ENCODE assay signal across 25 cellular contexts in the genomic region with DNA sequence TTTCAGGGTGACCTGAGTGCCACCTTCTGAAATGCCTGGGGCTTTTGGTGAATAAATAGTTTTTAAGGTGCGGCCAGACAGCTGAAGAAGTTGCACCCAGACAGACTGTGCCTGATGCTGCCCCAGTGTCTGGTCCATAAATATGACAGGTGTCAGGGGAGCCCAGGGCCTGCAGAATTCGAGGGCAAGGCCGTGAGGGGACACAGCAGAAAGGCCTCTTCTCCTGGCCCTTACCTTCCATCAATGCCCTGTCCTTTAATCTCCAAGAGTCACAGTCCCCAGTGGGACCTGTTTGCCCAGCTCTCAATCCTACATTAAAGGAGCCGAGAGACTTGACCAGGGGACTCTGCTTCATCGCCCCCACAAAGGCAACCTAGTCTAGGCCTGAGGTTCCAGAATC. TPM values are rescaled to one million over a fixed set of nuclear protein-coding genes. Genes with fewer than 3 reads are reported as not detected.
DNase-seq lines count a peak whose midpoint lies in the region; ATAC-seq, FAIRE-seq and TF ChIP-seq lines count a peak whose summit lies in the region.
"Had no signal": no experiment of that assay in that cellular context is flagged by ENCODE, and none has a peak within 500 bp of the region (broad histone marks: within the 10 kb centered on the region; RNA-seq: fewer than 3 reads in every experiment).

No MANE protein-coding gene starts in this region.

- in situ Hi-C loops in HepG2 (cut with HindIII; ENCODE audit: extremely low pct_ligation_motif_present, low pct_unique_long_range_greater_than_20kb), result loop anchor here (25.0 kb wide), 1 partner anchor 761 kb away; a partner anchor contains a TSS
- in situ Hi-C loops in Panc1 (cut with HindIII; ENCODE audit: low pct_unique_long_range_greater_than_20kb, low sequenced_read_pairs), result no loop called here

- no peak for TF ChIP-seq POLR2A in HepG2 (IDR thresholded peaks at IDR 0.05; ENCODE audit: insufficient read depth in 1 of 2, low read depth in 2 of 2, low read length in 2 of 2)
- TF ChIP-seq POLR2A in right lobe of liver (IDR thresholded peaks at IDR 0.05), result no peak
- TF ChIP-seq POLR2A in spleen (IDR thresholded peaks at IDR 0.05), result no peak

- no peak overlapping the region for H3K4me3 ChIP-seq in HepG2 (replicated peaks in 1 of 3; ENCODE audit: insufficient read depth in 1 of 3, low read depth in 2 of 3, low read length in 3 of 3)
- H3K4me3 ChIP-seq in right lobe of liver, result no peak overlapping the region
- H3K4me3 ChIP-seq in Panc1 (ENCODE audit: low read depth in 2 of 2, low read length in 2 of 2), result no peak overlapping the region
- no peak overlapping the region for H3K4me3 ChIP-seq in spleen
- no peak overlapping the region for H3K4me3 ChIP-seq in SK-N-SH (ENCODE audit: low read depth in 2 of 2, low read length in 1 of 2)
- H3K4me3 ChIP-seq: MG63, SJSA1 had no signal

- H3K4me1 Mint-ChIP-seq in activated T-helper 2 cell treated with anti-CD3 and anti-CD28 coated beads, Interferon-gamma antibody, Interleukin-2, Interleukin-4, amounts not matched to agents 10 μg/mL and 5 μg/mL and 100 μg/mL, durations not matched to agents 14 hours and 24 hours and 36 hours (ENCODE audit: low read depth), result no peaks in the 10 kb centered on the region
- H3K4me1 Mint-ChIP-seq: H9 had no signal

- H3K27me3 ChIP-seq in HepG2 (ENCODE audit: control insufficient read depth in 1 of 2, insufficient read depth in 2 of 2, low read length in 2 of 2), result no peaks in the 10 kb centered on the region
- H3K27me3 ChIP-seq in right lobe of liver, result no peaks in the 10 kb centered on the region
- H3K27me3 ChIP-seq in Panc1 (ENCODE audit: control insufficient read depth, insufficient read depth, low read length), result no peaks in the 10 kb centered on the region
- no peaks in the 10 kb centered on the region for H3K27me3 ChIP-seq in spleen (replicated peaks in 1 of 7)
- H3K27me3 ChIP-seq in SK-N-SH (ENCODE audit: insufficient read depth), result no peaks in the 10 kb centered on the region
- H3K27me3 ChIP-seq: BE2C, MG63, SJSA1 had no signal

- H3K9ac ChIP-seq in HepG2 (ENCODE audit: insufficient read depth, low read depth, low read length), result no peak overlapping the region
- no peak overlapping the region for H3K9ac ChIP-seq in SK-N-SH

- H3K79me2 ChIP-seq in HepG2 (ENCODE audit: insufficient read depth, low read length) (no peaks in the 10 kb centered on the region), SK-N-SH (ENCODE audit: insufficient read depth) (no peaks in the 10 kb centered on the region)

- H3K9me3 ChIP-seq in HepG2 (ENCODE audit: low read length) (no peaks in the 10 kb centered on the region), right lobe of liver (no peaks in the 10 kb centered on the region), Panc1 (ENCODE audit: control insufficient read depth, insufficient read depth, low read depth, low read length) (no peaks in the 10 kb centered on the region), spleen (no peaks in the 10 kb centered on the region), SK-N-SH (no peaks in the 10 kb centered on the region)
- H3K9me3 ChIP-seq: BE2C, MG63, SJSA1 had no signal

- DNase-seq in HepG2 (ENCODE audit: low spot score), result no peak
- DNase-seq in right lobe of liver, result no peak
- DNase-seq in Panc1 (ENCODE audit: low read depth, low spot score), result no peak
- DNase-seq in myocyte (ENCODE audit: low read depth), result peak; percentile 35
- DNase-seq in spleen, result peak; percentile 24
- DNase-seq in SW 1271 (lab: John Stamatoyannopoulos, UW), result no peak
- DNase-seq in SK-N-SH, result no peak
- DNase-seq in activated T-helper 2 cell treated with anti-CD3 and anti-CD28 coated beads, Interferon-gamma antibody, Interleukin-2, Interleukin-4, amounts not matched to agents 10 μg/mL and 5 μg/mL and 100 μg/mL, durations not matched to agents 14 hours and 24 hours and 36 hours (ENCODE audit: low spot score), result no peak
- DNase-seq: DMS153; DND-41; H9; HFFc6; KBM-7; MG63; NCI-H2029; NCI-H446; NCI-H524 treated with DMSO at 0.1 percent for 48 hours; NCI-H82; NK-92 treated with Interleukin-12 subunit alpha and Interleukin-12 subunit beta, amount 100 ng/mL, for 24 hours; PC-3; Right ventricle myocardium superior had no signal

- no peak overlapping the region for H3K27ac Mint-ChIP-seq in activated T-helper 2 cell treated with anti-CD3 and anti-CD28 coated beads, Interferon-gamma antibody, Interleukin-2, Interleukin-4, amounts not matched to agents 10 μg/mL and 5 μg/mL and 100 μg/mL, durations not matched to agents 14 hours and 24 hours and 36 hours

- TF ChIP-seq RAD21 in HepG2 (CRISPR knock-in tag; IDR thresholded peaks at IDR 0.05) (no peak), SK-N-SH (IDR thresholded peaks at IDR 0.05; ENCODE audit: low read length) (no peak)

- H3K36me3 Mint-ChIP-seq in activated T-helper 2 cell treated with anti-CD3 and anti-CD28 coated beads, Interferon-gamma antibody, Interleukin-2, Interleukin-4, amounts not matched to agents 10 μg/mL and 5 μg/mL and 100 μg/mL, durations not matched to agents 14 hours and 24 hours and 36 hours (ENCODE audit: low read depth), result peaks cover 67% of the 10 kb centered on the region

- H3K9me2 ChIP-seq in SK-N-SH, result no peaks in the 10 kb centered on the region

- H3K4me2 ChIP-seq in HepG2 (ENCODE audit: low read depth, low read length) (no peak overlapping the region), SK-N-SH (no peak overlapping the region)

- CTCF ChIA-PET in HepG2 (lab: Yijun Ruan, JAX; ENCODE audit: low intra/inter-chr PET ratio, low total read pairs), result interaction anchor here (3.3 kb wide), 1 partner anchor 208 kb away, joined by 21 read pairs; no protein-coding TSS in a partner anchor
- CTCF ChIA-PET in Panc1 (lab: Charles Lee), result interaction anchor here (0.6 kb wide), 1 partner anchor 205 kb away, joined by 3 read pairs; no protein-coding TSS in a partner anchor
- CTCF ChIA-PET in SK-N-SH (lab: Yijun Ruan, JAX), result interaction anchor here (0.6 to 5.7 kb wide), 16 partner anchors 9 to 214 kb away, joined by 3 to 61 read pairs (median 4); a partner anchor contains a TSS

- 98% methylated on average over 5 of the region's 5 CpGs for WGBS in HepG2 (ENCODE audit: low lambda C conversion rate)
- 100% methylated on average over 2 of the region's 5 CpGs for WGBS in right lobe of liver (ENCODE audit: insufficient coverage, low coverage, low lambda C conversion rate, missing lambda C conversion rate)
- 90 to 99% (median 94%) methylated on average over 5 of the region's 5 CpGs for WGBS in spleen, 5 donors
- WGBS in SK-N-SH (ENCODE audit: low lambda C conversion rate), result 89% methylated on average over 5 of the region's 5 CpGs

- TF ChIP-seq EP300 in HepG2 (IDR thresholded peaks at IDR 0.05; ENCODE audit: low read depth in 2 of 2, low read length in 2 of 2) (no peak), HepG2 (CRISPR knock-in tag; IDR thresholded peaks at IDR 0.05; ENCODE audit: borderline replicate concordance) (no peak), SK-N-SH (IDR thresholded peaks at IDR 0.05; ENCODE audit: borderline replicate concordance in 1 of 2, low read depth in 1 of 2, low read length in 1 of 2) (no peak)

- no peaks in the 10 kb centered on the region for H3F3A ChIP-seq in SK-N-SH (replicated peaks; ENCODE audit: insufficient read depth)

- BruUV-seq in HepG2 (replicated peaks; lab: Mats Ljungman, UMichigan) (TSS peak; percentile 48), Panc1 (replicated peaks; lab: Mats Ljungman, UMichigan) (TSS peak; percentile 94)

- POLR2A ChIA-PET in HepG2 (lab: Yijun Ruan, JAX), result no interaction called here
- POLR2A ChIA-PET in Panc1 (lab: Charles Lee), result no interaction called here
- POLR2A ChIA-PET in SK-N-SH (lab: Yijun Ruan, JAX), result interaction anchor here (2.5 kb wide), 1 partner anchor 206 kb away, joined by 13 read pairs; a partner anchor contains a TSS

- H3K27ac ChIP-seq in HepG2 (ENCODE audit: extremely low read length, insufficient read depth, low read length) (no peak overlapping the region), right lobe of liver (no peak overlapping the region), Panc1 (ENCODE audit: low read length) (no peak overlapping the region), spleen (no peak overlapping the region), SK-N-SH (ENCODE audit: low read depth in 2 of 2, low read length in 1 of 2) (peak overlapping the region in 1 of 2 experiments; percentile 70; a peak in 2 of 4 replicates)
- H3K27ac ChIP-seq: SJSA1 had no signal

- intact Hi-C loops in HepG2 (cut with micrococcal nuclease; ENCODE audit: unreplicated experiment), result no loop called here
- intact Hi-C loops in right lobe of liver (cut with DNase I), result no loop called here
- intact Hi-C loops in Panc1 (cut with micrococcal nuclease; ENCODE audit: unreplicated experiment), result loop anchor here (10.0 kb wide), 1 partner anchor 344 kb away; no protein-coding TSS in a partner anchor
- intact Hi-C loops in spleen (cut with DNase I; ENCODE audit: low total_unique reads), result no loop called here
- intact Hi-C loops in activated T-helper 2 cell treated with anti-CD3 and anti-CD28 coated beads, Interferon-gamma antibody, Interleukin-2, Interleukin-4, amounts not matched to agents 10 μg/mL and 5 μg/mL and 100 μg/mL, durations not matched to agents 14 hours and 24 hours and 36 hours (cut with micrococcal nuclease), result no loop called here

- H3K36me3 ChIP-seq in HepG2 (replicated peaks in 1 of 2; ENCODE audit: control insufficient read depth in 1 of 2, insufficient read depth in 2 of 2, low read length in 2 of 2), result peaks cover 32 to 58% of the 10 kb centered on the region in 2 experiments
- peaks cover 0 to 38% (median 9%) of the 10 kb centered on the region in 4 donors for H3K36me3 ChIP-seq in right lobe of liver
- H3K36me3 ChIP-seq in Panc1 (ENCODE audit: control insufficient read depth, insufficient read depth, low read length), result peaks cover 11% of the 10 kb centered on the region
- peaks cover 5 to 97% (median 42%) of the 10 kb centered on the region in 6 donors for H3K36me3 ChIP-seq in spleen
- peaks cover 13 to 73% of the 10 kb centered on the region in 2 experiments for H3K36me3 ChIP-seq in SK-N-SH (replicated peaks in 1 of 2; ENCODE audit: control insufficient read depth in 1 of 2, insufficient read depth in 2 of 2, low read length in 1 of 2)

- no peaks in the 10 kb centered on the region for H3K9me3 Mint-ChIP-seq in activated T-helper 2 cell treated with anti-CD3 and anti-CD28 coated beads, Interferon-gamma antibody, Interleukin-2, Interleukin-4, amounts not matched to agents 10 μg/mL and 5 μg/mL and 100 μg/mL, durations not matched to agents 14 hours and 24 hours and 36 hours
- H3K9me3 Mint-ChIP-seq: H9, HFFc6 had no signal

- H3K4me1 ChIP-seq in HepG2 (ENCODE audit: insufficient read depth, low read length), result no peaks in the 10 kb centered on the region
- H3K4me1 ChIP-seq in right lobe of liver, result no peaks in the 10 kb centered on the region
- H3K4me1 ChIP-seq in Panc1 (ENCODE audit: control insufficient read depth, insufficient read depth, low read length), result peaks cover 39% of the 10 kb centered on the region
- peaks cover 0 to 53% (median 18%) of the 10 kb centered on the region in 6 donors for H3K4me1 ChIP-seq in spleen
- peaks cover 0 to 28% of the 10 kb centered on the region in 2 experiments; a peak in 3 of 4 replicates for H3K4me1 ChIP-seq in SK-N-SH (ENCODE audit: control insufficient read depth in 1 of 2, insufficient read depth in 2 of 2, low read depth in 1 of 2, low read length in 1 of 2)
- H3K4me1 ChIP-seq: SJSA1 had no signal

- H4K20me1 ChIP-seq in HepG2 (ENCODE audit: insufficient read depth, low read length) (no peaks in the 10 kb centered on the region), SK-N-SH (ENCODE audit: insufficient read depth) (no peaks in the 10 kb centered on the region)

- no peak overlapping the region for H3K4me3 Mint-ChIP-seq in activated T-helper 2 cell treated with anti-CD3 and anti-CD28 coated beads, Interferon-gamma antibody, Interleukin-2, Interleukin-4, amounts not matched to agents 10 μg/mL and 5 μg/mL and 100 μg/mL, durations not matched to agents 14 hours and 24 hours and 36 hours (ENCODE audit: low read depth)
- H3K4me3 Mint-ChIP-seq: H9, HFFc6 had no signal

- no peaks in the 10 kb centered on the region for H3K27me3 Mint-ChIP-seq in activated T-helper 2 cell treated with anti-CD3 and anti-CD28 coated beads, Interferon-gamma antibody, Interleukin-2, Interleukin-4, amounts not matched to agents 10 μg/mL and 5 μg/mL and 100 μg/mL, durations not matched to agents 14 hours and 24 hours and 36 hours (ENCODE audit: low read depth)

- ATAC-seq in HepG2 (no peak), right lobe of liver (no peak), Panc1 (no peak)
- ATAC-seq: PC-3 had no signal

- no peak for FAIRE-seq in HepG2 (lab: Jason Lieb, UNC)
- FAIRE-seq: GM12892, HTR-8/SVneo had no signal

- no peak overlapping the region for H2AFZ ChIP-seq in HepG2 (ENCODE audit: low read length)
- H2AFZ ChIP-seq in SK-N-SH (ENCODE audit: low read depth), result no peak overlapping the region

- TF ChIP-seq CTCF in HepG2 (CRISPR knock-in tag; IDR thresholded peaks at IDR 0.05) (no peak), right lobe of liver (IDR thresholded peaks at IDR 0.05) (no peak), Panc1 (IDR thresholded peaks at IDR 0.05) (no peak), spleen (IDR thresholded peaks at IDR 0.05 in 8 of 11, conservative IDR thresholded peaks at IDR 0.05 in 3 of 11) (no peak), SK-N-SH (IDR thresholded peaks at IDR 0.05) (no peak)

RNA-seq across cellular contexts. Expression of a gene that starts 45.7 kb away (rescaled TPM):
- 51.9 and 68.5 TPM in 2 replicates for total RNA-seq in HepG2 (2016; rRNA removed; fragmentation: Illumina TruSeq; extraction: Trizol)
- 11.7 and 14.5 TPM in 2 replicates for total RNA-seq in HepG2 (2016; cell fraction: cytosol; rRNA removed; fragmentation: Illumina TruSeq; extraction: Trizol; ENCODE audit: low read depth)
- total RNA-seq in HepG2 (2016; cell fraction: insoluble cytoplasmic fraction; rRNA removed; fragmentation: Illumina TruSeq; extraction: Trizol), result 51.3 and 65.0 TPM in 2 replicates
- total RNA-seq in HepG2 (2016; cell fraction: membrane; rRNA removed; fragmentation: Illumina TruSeq; extraction: Trizol), result 23.4 and 24.4 TPM in 2 replicates
- total RNA-seq in HepG2 (2016; cell fraction: nucleus; rRNA removed; fragmentation: Illumina TruSeq; extraction: Trizol), result 52.2 and 52.3 TPM in 2 replicates
- 33.9 TPM in 2 replicates for polyA plus RNA-seq in HepG2 (2011; rRNA removed)
- 22.9 and 27.5 TPM in 2 replicates for polyA plus RNA-seq in HepG2 (2011; cell fraction: cytosol; rRNA removed)
- polyA plus RNA-seq in HepG2 (2011; cell fraction: nucleus; rRNA removed), result 49.7 and 54.1 TPM in 2 replicates
- 26.7 and 33.0 TPM in 2 replicates for polyA plus RNA-seq in HepG2 (2012)
- 5.2 and 5.6 TPM in 2 replicates for polyA plus RNA-seq in HepG2 (2016; cell fraction: cytosol; fragmentation: Illumina TruSeq; extraction: Trizol; ENCODE audit: low read depth)
- 56.8 and 61.8 TPM in 2 replicates for polyA plus RNA-seq in HepG2 (2016; cell fraction: insoluble cytoplasmic fraction; fragmentation: Illumina TruSeq; extraction: Trizol; ENCODE audit: low read depth)
- polyA plus RNA-seq in HepG2 (2016; cell fraction: membrane; fragmentation: Illumina TruSeq; extraction: Trizol; ENCODE audit: low read depth), result 12.1 and 13.5 TPM in 2 replicates
- 73.3 and 79.4 TPM in 2 replicates for polyA plus RNA-seq in HepG2 (2016; cell fraction: nucleus; fragmentation: Illumina TruSeq; extraction: Trizol; ENCODE audit: insufficient read depth, low read depth)
- 94.6 and 150 TPM in 2 replicates for polyA minus RNA-seq in HepG2 (2011; rRNA and poly(A)+ RNA removed; ENCODE audit: low replicate concordance)
- 36.1 and 49.2 TPM in 2 replicates for polyA minus RNA-seq in HepG2 (2011; cell fraction: cytosol; rRNA and poly(A)+ RNA removed)
- polyA minus RNA-seq in HepG2 (2011; cell fraction: nucleus; rRNA and poly(A)+ RNA removed), result 60.5 and 63.5 TPM in 2 replicates
- 10 to 100 TPM; 11.9 to 22.9 (median 19.1) TPM for total RNA-seq in right lobe of liver
- total RNA-seq in Panc1 (2021; ENCODE audit: unreplicated experiment), result 64.9 TPM
- polyA plus RNA-seq in Panc1 (2012; ENCODE audit: insufficient read length), result 36.5 TPM
- 25.0 and 30.9 TPM in 2 replicates for total RNA-seq in myocyte
- 25.0 TPM for polyA plus RNA-seq in myocyte (2012)
- total RNA-seq in spleen, result 10 to 100 TPM; 27.6 to 64.5 (median 45.4) TPM
- 10 to 100 TPM; 31.4 to 37.3 (median 37.3) TPM for polyA plus RNA-seq in spleen
- polyA plus RNA-seq in SK-N-SH (2012; rRNA removed), result 31.0 and 38.4 TPM in 2 replicates
- polyA plus RNA-seq in SK-N-SH (2012; cell fraction: cytosol; rRNA removed), result 20.5 and 21.8 TPM in 2 replicates
- polyA plus RNA-seq in SK-N-SH (2012; cell fraction: nucleus; rRNA removed), result 66.1 and 70.6 TPM in 2 replicates
- 124 and 125 TPM in 2 replicates for total RNA-seq in activated T-helper 2 cell treated with anti-CD3 and anti-CD28 coated beads, Interferon-gamma antibody, Interleukin-2, Interleukin-4, amounts not matched to agents 10 μg/mL and 5 μg/mL and 100 μg/mL, durations not matched to agents 14 hours and 24 hours and 36 hours

Comparison
In these comparisons a context has a peak if more than half of its experiments do, and no peak if none do; other contexts are left out.
1. DNase-seq: peak in myocyte (single experiment) and spleen (single experiment); none in HepG2 (single experiment), right lobe of liver (0 of 3), Panc1 (single experiment), SW 1271 (0 of 2), SK-N-SH (single experiment) and activated T-helper 2 cell treated with anti-CD3 and anti-CD28 coated beads, Interferon-gamma antibody, Interleukin-2, Interleukin-4, amounts not matched to agents 10 μg/mL and 5 μg/mL and 100 μg/mL, durations not matched to agents 14 hours and 24 hours and 36 hours (single experiment).